In the genomic region with DNA sequence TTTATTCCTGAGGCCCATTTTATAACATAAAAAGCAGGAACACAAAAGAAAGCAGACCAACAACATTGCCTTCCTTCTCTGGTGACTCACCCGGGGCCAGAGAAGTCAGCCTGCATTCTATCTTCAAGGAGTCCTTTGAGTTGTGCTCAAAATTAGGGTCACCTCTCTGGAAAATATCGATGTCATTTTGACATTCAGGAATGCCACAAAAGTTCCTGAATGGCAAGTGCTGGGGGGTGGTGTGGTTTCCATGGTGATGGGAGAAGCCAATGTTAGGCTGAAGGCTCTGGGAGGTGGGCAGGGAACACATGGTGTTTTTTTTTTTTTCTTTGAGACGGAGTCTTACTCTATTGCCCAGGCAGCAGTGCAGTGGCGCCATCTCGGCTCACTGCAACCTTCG, we compare ENCODE assay signal across 31 cellular contexts.
"Had no signal": no experiment of that assay in that cellular context is flagged by ENCODE, and none has a peak within 500 bp of the region (broad histone marks: within the 10 kb centered on the region; RNA-seq: fewer than 3 reads in every experiment).

No MANE protein-coding gene starts in this region.

- H3K27me3 ChIP-seq: dorsolateral prefrontal cortex had no signal

- H3K27ac ChIP-seq: coronary artery, dorsolateral prefrontal cortex, WERI-Rb-1 had no signal

- H3K9me3 Mint-ChIP-seq: activated CD8-positive, alpha-beta T cell treated with anti-CD3 and anti-CD28 coated beads for 36 hours; activated T-cell treated with anti-CD3 and anti-CD28 coated beads, Interleukin-2, amount 50 U/mL, for 4 hours; central memory CD8-positive, alpha-beta T cell; dendritic cell treated with granulocyte-macrophage colony-stimulating factor and Interleukin-4, amounts not matched to agents 40 ng/mL and 50 ng/mL, for 4 days; endodermal cell; T-helper 2 cell treated with Interferon-gamma antibody and Interleukin-4, amounts not matched to agents 5 μg/mL and 100 μg/mL, for 36 hours had no signal

- H3K36me3 Mint-ChIP-seq: activated naive CD8-positive, alpha-beta T cell; brain had no signal

- H3K4me3 ChIP-seq: coronary artery, dorsolateral prefrontal cortex had no signal

- H3K36me3 ChIP-seq: WERI-Rb-1 had no signal

- H3K4me1 Mint-ChIP-seq: activated B cell treated with CpG ODN at 0.5 μM for 24 hours; activated T-helper 17 cell treated with anti-CD3 and anti-CD28 coated beads, Interleukin-2, amount 50 U/mL, for 72 hours; central memory CD8-positive, alpha-beta T cell; T-helper 17 cell had no signal

- DNase-seq: activated B cell treated with CpG ODN at 0.5 μM for 24 hours; activated CD4-positive, alpha-beta T cell treated with anti-CD3 and anti-CD28 coated beads for 48 hours; activated CD4-positive, alpha-beta T cell treated with anti-CD3 and anti-CD28 coated beads, Interleukin-2, amount 50 U/mL, for 1 hour; activated CD4-positive, alpha-beta T cell treated with anti-CD3 and anti-CD28 coated beads, Interleukin-2, amount 50 U/mL, for 48 hours; activated CD8-positive, alpha-beta memory T cell treated with anti-CD3 and anti-CD28 coated beads for 24 hours; activated CD8-positive, alpha-beta T cell treated with anti-CD3 and anti-CD28 coated beads for 36 hours; activated effector memory CD4-positive, alpha-beta T cell treated with Interleukin-2 at 50 U/mL for 16 hours; activated gamma-delta T cell treated with Interleukin-2 at 50 U/mL for 16 hours; activated naive CD4-positive, alpha-beta T cell treated with anti-CD3 and anti-CD28 coated beads, Interleukin-2, amount 50 U/mL, for 16 hours; activated naive CD4-positive, alpha-beta T cell treated with Interleukin-2 at 50 U/mL for 16 hours; activated T-cell treated with anti-CD3 and anti-CD28 coated beads, Interleukin-2, amount 50 U/mL, for 4 hours; amniotic stem cell; aorta; dorsolateral prefrontal cortex; effector memory CD4-positive, alpha-beta T cell; endodermal cell; foreskin fibroblast; head of caudate nucleus; T-helper 1 cell; T-helper 17 cell; T1000; WERI-Rb-1 had no signal

- ATAC-seq: activated CD4-positive, CD25-positive, alpha-beta regulatory T cell treated with anti-CD3 and anti-CD28 coated beads, Interleukin-2, amount 50 U/mL, for 24 hours; activated CD8-positive, alpha-beta T cell treated with anti-CD3 and anti-CD28 coated beads for 36 hours; activated T-cell treated with anti-CD3 and anti-CD28 coated beads, Interleukin-2, amount 50 U/mL, for 4 hours; activated T-helper 17 cell treated with anti-CD3 and anti-CD28 coated beads, Interleukin-2, amount 50 U/mL, for 72 hours; esophagus mucosa; T-helper 17 cell had no signal

- H3K4me3 Mint-ChIP-seq: activated B cell treated with CpG ODN at 0.5 μM for 24 hours; activated CD8-positive, alpha-beta T cell treated with anti-CD3 and anti-CD28 coated beads for 36 hours; activated naive CD8-positive, alpha-beta T cell; activated T-cell treated with anti-CD3 and anti-CD28 coated beads, Interleukin-2, amount 50 U/mL, for 4 hours; activated T-helper 17 cell treated with anti-CD3 and anti-CD28 coated beads, Interleukin-2, amount 50 U/mL, for 72 hours; brain; central memory CD8-positive, alpha-beta T cell; dendritic cell treated with granulocyte-macrophage colony-stimulating factor and Interleukin-4, amounts not matched to agents 40 ng/mL and 50 ng/mL, for 4 days; endodermal cell; T-helper 17 cell; T-helper 2 cell treated with Interferon-gamma antibody and Interleukin-4, amounts not matched to agents 5 μg/mL and 100 μg/mL, for 36 hours had no signal

- H3K27ac Mint-ChIP-seq: activated B cell treated with CpG ODN at 0.5 μM for 24 hours; activated CD8-positive, alpha-beta T cell treated with anti-CD3 and anti-CD28 coated beads for 36 hours; activated naive CD8-positive, alpha-beta T cell; activated T-helper 17 cell treated with anti-CD3 and anti-CD28 coated beads, Interleukin-2, amount 50 U/mL, for 72 hours; dendritic cell treated with granulocyte-macrophage colony-stimulating factor and Interleukin-4, amounts not matched to agents 40 ng/mL and 50 ng/mL, for 4 days; endodermal cell; T-helper 17 cell; T-helper 2 cell treated with Interferon-gamma antibody and Interleukin-4, amounts not matched to agents 5 μg/mL and 100 μg/mL, for 36 hours had no signal
